4 cellular contexts compared by ENCODE assay signal in the genomic region with DNA sequence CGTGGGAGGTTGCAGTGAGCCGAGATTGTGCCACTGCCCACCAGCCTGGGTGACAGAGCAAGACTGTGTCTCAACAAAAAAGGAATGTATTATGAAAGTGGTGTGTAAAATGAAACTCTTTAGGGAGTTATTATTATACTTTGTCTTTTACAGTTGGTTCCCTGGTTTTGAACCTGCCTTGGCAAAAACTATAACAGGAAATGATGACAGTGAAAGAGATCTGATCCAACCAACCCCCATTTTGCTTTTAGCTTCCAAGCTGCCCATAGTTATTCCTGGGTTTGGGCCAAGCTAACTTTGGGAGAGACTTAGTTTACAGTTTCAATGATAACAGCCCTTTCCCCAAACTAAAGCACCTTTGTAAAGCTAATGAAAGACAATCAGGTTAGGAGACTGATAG.
TF ChIP-seq lines count a peak whose summit lies in the region.

No MANE protein-coding gene starts in this region.

TF ChIP-seq in SK-N-SH, 30 proteins besides CTCF, POLR2A, EP300 and RAD21:
- TF ChIP-seq GATA2 (CRISPR knock-in tag; IDR thresholded peaks at IDR 0.05), result no peak
- TF ChIP-seq EZH2phosphoT487 (IDR thresholded peaks at IDR 0.05; ENCODE audit: borderline replicate concordance, low read depth), result no peak
- TF ChIP-seq, protein P1, sequence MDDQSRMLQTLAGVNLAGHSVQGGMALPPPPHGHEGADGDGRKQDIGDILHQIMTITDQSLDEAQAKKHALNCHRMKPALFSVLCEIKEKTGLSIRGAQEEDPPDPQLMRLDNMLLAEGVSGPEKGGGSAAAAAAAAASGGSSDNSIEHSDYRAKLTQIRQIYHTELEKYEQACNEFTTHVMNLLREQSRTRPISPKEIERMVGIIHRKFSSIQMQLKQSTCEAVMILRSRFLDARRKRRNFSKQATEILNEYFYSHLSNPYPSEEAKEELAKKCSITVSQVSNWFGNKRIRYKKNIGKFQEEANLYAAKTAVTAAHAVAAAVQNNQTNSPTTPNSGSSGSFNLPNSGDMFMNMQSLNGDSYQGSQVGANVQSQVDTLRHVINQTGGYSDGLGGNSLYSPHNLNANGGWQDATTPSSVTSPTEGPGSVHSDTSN (IDR thresholded peaks at IDR 0.05), result no peak
- TF ChIP-seq FOXM1 (IDR thresholded peaks at IDR 0.05; ENCODE audit: low read depth), result no peak
- TF ChIP-seq RFX5 (IDR thresholded peaks at IDR 0.05; ENCODE audit: low read length), result no peak
- TF ChIP-seq YY1 (IDR thresholded peaks at IDR 0.05; ENCODE audit: low read depth), result no peak
- no peak for TF ChIP-seq NRF1 (IDR thresholded peaks at IDR 0.05; ENCODE audit: low read depth, low read length)
TF ChIP-seq in SK-N-SH: peak in this region for 0.

TF ChIP-seq in SK-N-SH treated with all-trans-retinoic acid at 6 μM for 48 hours, 23 proteins besides CTCF, POLR2A, EP300 and RAD21 (continues in another document):
- TF ChIP-seq ISL1 (CRISPR knock-in tag; IDR thresholded peaks at IDR 0.05), result no peak
- no peak for TF ChIP-seq TOX (CRISPR knock-in tag; IDR thresholded peaks at IDR 0.05; ENCODE audit: borderline replicate concordance)
- TF ChIP-seq ZNF565 (CRISPR knock-in tag; conservative IDR thresholded peaks at IDR 0.05; ENCODE audit: low read depth), result no peak
- no peak for TF ChIP-seq ZNF8 (CRISPR knock-in tag; IDR thresholded peaks at IDR 0.05)
- TF ChIP-seq PPARA (CRISPR knock-in tag; IDR thresholded peaks at IDR 0.05; ENCODE audit: borderline replicate concordance), result no peak
- TF ChIP-seq, protein P2, sequence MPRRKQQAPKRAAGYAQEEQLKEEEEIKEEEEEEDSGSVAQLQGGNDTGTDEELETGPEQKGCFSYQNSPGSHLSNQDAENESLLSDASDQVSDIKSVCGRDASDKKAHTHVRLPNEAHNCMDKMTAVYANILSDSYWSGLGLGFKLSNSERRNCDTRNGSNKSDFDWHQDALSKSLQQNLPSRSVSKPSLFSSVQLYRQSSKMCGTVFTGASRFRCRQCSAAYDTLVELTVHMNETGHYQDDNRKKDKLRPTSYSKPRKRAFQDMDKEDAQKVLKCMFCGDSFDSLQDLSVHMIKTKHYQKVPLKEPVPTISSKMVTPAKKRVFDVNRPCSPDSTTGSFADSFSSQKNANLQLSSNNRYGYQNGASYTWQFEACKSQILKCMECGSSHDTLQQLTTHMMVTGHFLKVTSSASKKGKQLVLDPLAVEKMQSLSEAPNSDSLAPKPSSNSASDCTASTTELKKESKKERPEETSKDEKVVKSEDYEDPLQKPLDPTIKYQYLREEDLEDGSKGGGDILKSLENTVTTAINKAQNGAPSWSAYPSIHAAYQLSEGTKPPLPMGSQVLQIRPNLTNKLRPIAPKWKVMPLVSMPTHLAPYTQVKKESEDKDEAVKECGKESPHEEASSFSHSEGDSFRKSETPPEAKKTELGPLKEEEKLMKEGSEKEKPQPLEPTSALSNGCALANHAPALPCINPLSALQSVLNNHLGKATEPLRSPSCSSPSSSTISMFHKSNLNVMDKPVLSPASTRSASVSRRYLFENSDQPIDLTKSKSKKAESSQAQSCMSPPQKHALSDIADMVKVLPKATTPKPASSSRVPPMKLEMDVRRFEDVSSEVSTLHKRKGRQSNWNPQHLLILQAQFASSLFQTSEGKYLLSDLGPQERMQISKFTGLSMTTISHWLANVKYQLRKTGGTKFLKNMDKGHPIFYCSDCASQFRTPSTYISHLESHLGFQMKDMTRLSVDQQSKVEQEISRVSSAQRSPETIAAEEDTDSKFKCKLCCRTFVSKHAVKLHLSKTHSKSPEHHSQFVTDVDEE (CRISPR knock-in tag; IDR thresholded peaks at IDR 0.05), result no peak
- TF ChIP-seq, protein P3, sequence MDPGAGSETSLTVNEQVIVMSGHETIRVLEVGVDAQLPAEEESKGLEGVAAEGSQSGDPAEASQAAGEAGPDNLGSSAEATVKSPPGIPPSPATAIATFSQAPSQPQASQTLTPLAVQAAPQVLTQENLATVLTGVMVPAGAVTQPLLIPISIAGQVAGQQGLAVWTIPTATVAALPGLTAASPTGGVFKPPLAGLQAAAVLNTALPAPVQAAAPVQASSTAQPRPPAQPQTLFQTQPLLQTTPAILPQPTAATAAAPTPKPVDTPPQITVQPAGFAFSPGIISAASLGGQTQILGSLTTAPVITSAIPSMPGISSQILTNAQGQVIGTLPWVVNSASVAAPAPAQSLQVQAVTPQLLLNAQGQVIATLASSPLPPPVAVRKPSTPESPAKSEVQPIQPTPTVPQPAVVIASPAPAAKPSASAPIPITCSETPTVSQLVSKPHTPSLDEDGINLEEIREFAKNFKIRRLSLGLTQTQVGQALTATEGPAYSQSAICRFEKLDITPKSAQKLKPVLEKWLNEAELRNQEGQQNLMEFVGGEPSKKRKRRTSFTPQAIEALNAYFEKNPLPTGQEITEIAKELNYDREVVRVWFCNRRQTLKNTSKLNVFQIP (CRISPR knock-in tag; IDR thresholded peaks at IDR 0.05; ENCODE audit: borderline replicate concordance, low read depth), result no peak
- no peak for TF ChIP-seq ESRRG (CRISPR knock-in tag; IDR thresholded peaks at IDR 0.05)
- TF ChIP-seq ZC3H10 (CRISPR knock-in tag; IDR thresholded peaks at IDR 0.05), result no peak
- TF ChIP-seq TCF4 (CRISPR knock-in tag; IDR thresholded peaks at IDR 0.05; ENCODE audit: borderline replicate concordance), result no peak
- no peak for TF ChIP-seq CSDC2 (CRISPR knock-in tag; IDR thresholded peaks at IDR 0.05)
- TF ChIP-seq ARNTL (CRISPR knock-in tag; IDR thresholded peaks at IDR 0.05; ENCODE audit: borderline replicate concordance, low read depth), result no peak
- no peak for TF ChIP-seq SNAI2 (CRISPR knock-in tag; IDR thresholded peaks at IDR 0.05)
- TF ChIP-seq RARB (CRISPR knock-in tag; IDR thresholded peaks at IDR 0.05), result no peak
- TF ChIP-seq ZFP30 (CRISPR knock-in tag; IDR thresholded peaks at IDR 0.05), result no peak

TF ChIP-seq in IMR-90, 13 proteins besides CTCF, POLR2A, EP300 and RAD21:
- TF ChIP-seq CHD1 (IDR thresholded peaks at IDR 0.05; ENCODE audit: low read depth, low read length) (no peak), BHLHE40 (IDR thresholded peaks at IDR 0.05; ENCODE audit: low read depth, low read length) (no peak), RFX5 (IDR thresholded peaks at IDR 0.05; ENCODE audit: low read depth, low read length) (no peak), NFE2L2 (IDR thresholded peaks at IDR 0.05; ENCODE audit: low read depth, low read length) (no peak), MAFK (IDR thresholded peaks at IDR 0.05; ENCODE audit: low read depth, low read length) (no peak), FOS (IDR thresholded peaks at IDR 0.05; ENCODE audit: low read depth, low read length) (no peak), SMC3 (IDR thresholded peaks at IDR 0.05; ENCODE audit: low read depth, low read length) (no peak), RCOR1 (IDR thresholded peaks at IDR 0.05; ENCODE audit: insufficient replicate concordance, low read length) (no peak), MAZ (IDR thresholded peaks at IDR 0.05; ENCODE audit: borderline replicate concordance, low read depth, low read length) (no peak), MXI1 (IDR thresholded peaks at IDR 0.05; ENCODE audit: borderline replicate concordance, low read depth, low read length) (no peak), CEBPB (IDR thresholded peaks at IDR 0.05; ENCODE audit: low read depth, low read length) (no peak)
- TF ChIP-seq, protein P4, sequence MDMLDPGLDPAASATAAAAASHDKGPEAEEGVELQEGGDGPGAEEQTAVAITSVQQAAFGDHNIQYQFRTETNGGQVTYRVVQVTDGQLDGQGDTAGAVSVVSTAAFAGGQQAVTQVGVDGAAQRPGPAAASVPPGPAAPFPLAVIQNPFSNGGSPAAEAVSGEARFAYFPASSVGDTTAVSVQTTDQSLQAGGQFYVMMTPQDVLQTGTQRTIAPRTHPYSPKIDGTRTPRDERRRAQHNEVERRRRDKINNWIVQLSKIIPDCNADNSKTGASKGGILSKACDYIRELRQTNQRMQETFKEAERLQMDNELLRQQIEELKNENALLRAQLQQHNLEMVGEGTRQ (IDR thresholded peaks at IDR 0.05; ENCODE audit: low read depth, low read length), result no peak
- TF ChIP-seq, protein P5, sequence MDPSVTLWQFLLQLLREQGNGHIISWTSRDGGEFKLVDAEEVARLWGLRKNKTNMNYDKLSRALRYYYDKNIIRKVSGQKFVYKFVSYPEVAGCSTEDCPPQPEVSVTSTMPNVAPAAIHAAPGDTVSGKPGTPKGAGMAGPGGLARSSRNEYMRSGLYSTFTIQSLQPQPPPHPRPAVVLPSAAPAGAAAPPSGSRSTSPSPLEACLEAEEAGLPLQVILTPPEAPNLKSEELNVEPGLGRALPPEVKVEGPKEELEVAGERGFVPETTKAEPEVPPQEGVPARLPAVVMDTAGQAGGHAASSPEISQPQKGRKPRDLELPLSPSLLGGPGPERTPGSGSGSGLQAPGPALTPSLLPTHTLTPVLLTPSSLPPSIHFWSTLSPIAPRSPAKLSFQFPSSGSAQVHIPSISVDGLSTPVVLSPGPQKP (IDR thresholded peaks at IDR 0.05; ENCODE audit: borderline replicate concordance, low read depth, low read length), result no peak

TF ChIP-seq in GM12878, 131 proteins besides CTCF, POLR2A, EP300 and RAD21:
- TF ChIP-seq RFX5 (IDR thresholded peaks at IDR 0.05; ENCODE audit: low read depth, low read length), result no peak
